ENCODE assay signal across 8 cellular contexts in genomic region chr11:809287-810039, GRCh38. TPM values are rescaled to one million over a fixed set of nuclear protein-coding genes. Genes with fewer than 3 reads are reported as not detected.
A peak's percentile ranks its signal among the peaks of the same experiment; 100 is the strongest.
DNase-seq lines count a peak whose midpoint lies in the region; TF ChIP-seq lines count a peak whose summit lies in the region.

Gene RPLP2, plus strand, starts transcription at chr11:809967. Its CDS starts 268 bp downstream, at chr11:810235.

- DNase-seq in ELF-1 (ENCODE audit: low read depth, low spot score) (peak; percentile 98), H9 (peak; percentile 96), MG63 (peak; percentile 98), SHP77 treated with DMSO at 0.1 percent for 48 hours (lab: John Stamatoyannopoulos, UW) (peak; percentile 66), fibroblast of the conjunctiva (ENCODE audit: low read depth) (peak; percentile 94), stomach (peak; percentile 99)
- DNase-seq in activated effector memory CD4-positive, alpha-beta T cell treated with anti-CD3 and anti-CD28 coated beads, Interleukin-2, amount 50 U/mL, for 16 hours, result peak; percentile 99

- intact Hi-C loops in stomach (cut with DNase I; ENCODE audit: low total_unique reads), result no loop called here

- peak within 1 kb of the TSS; percentile 70 for H2BK12ac ChIP-seq in H9 (ENCODE audit: insufficient read length, low read depth, low read length)

- H3K4ac ChIP-seq in H9 (ENCODE audit: low read depth, low read length), result no peak within 1 kb of the TSS

- peak within 1 kb of the TSS; percentile 99 to 100 (median 99) for H3K27ac Mint-ChIP-seq in H9

- H3K79me1 ChIP-seq in H9 (ENCODE audit: insufficient read depth, low read depth, low read length, poor library complexity, severe bottlenecking), result peaks cover 9% of the 10 kb centered on the region

- H3K4me1 ChIP-seq in H9 (ENCODE audit: insufficient read depth, low read length), result no peaks in the 10 kb centered on the region
- H3K4me1 ChIP-seq in stomach, result peaks cover 37 to 56% (median 50%) of the 10 kb centered on the region in 4 donors

- H4K8ac ChIP-seq in H9 (replicated peaks; ENCODE audit: insufficient read length, low read depth, low read length), result no peak within 1 kb of the TSS

- no peak within 1 kb of the TSS for H4K91ac ChIP-seq in H9 (ENCODE audit: insufficient read length, low read depth, low read length)

- no peak within 1 kb of the TSS for H3T11ph ChIP-seq in H9 (ENCODE audit: low read length)

- H3K27me3 Mint-ChIP-seq in H9 (ENCODE audit: low read depth), result no peaks in the 10 kb centered on the region

- H3K36me3 Mint-ChIP-seq in H9 (ENCODE audit: insufficient read depth in 1 of 3, low read depth in 3 of 3), result peaks cover 29 to 38% (median 29%) of the 10 kb centered on the region in 3 experiments

- H4K20me1 ChIP-seq in H9 (ENCODE audit: control insufficient read depth, insufficient read depth, insufficient read length) (no peaks in the 10 kb centered on the region), neural cell (ENCODE audit: insufficient read depth) (no peaks in the 10 kb centered on the region)

- H3K14ac ChIP-seq in H9 (ENCODE audit: insufficient read depth, low read length), result peak within 1 kb of the TSS; percentile 99

- H3K56ac ChIP-seq in H9 (ENCODE audit: insufficient read length, low read depth, low read length), result no peak within 1 kb of the TSS

- no peak for TF ChIP-seq RAD21 in neural cell (conservative IDR thresholded peaks at IDR 0.05)

- peaks cover 19% of the 10 kb centered on the region for H3K23me2 ChIP-seq in H9 (ENCODE audit: insufficient read length, low read depth, low read length, poor library complexity, severe bottlenecking)

- H4K5ac ChIP-seq in H9 (ENCODE audit: insufficient read length, low read depth, low read length), result peak within 1 kb of the TSS; percentile 31

- H2AK5ac ChIP-seq in H9 (ENCODE audit: insufficient read length, low read length), result no peak within 1 kb of the TSS

- H3K9me3 Mint-ChIP-seq in H9, result no peaks in the 10 kb centered on the region

- H3K27me3 ChIP-seq in H9 (ENCODE audit: insufficient read depth, low read length), result no peaks in the 10 kb centered on the region
- no peaks in the 10 kb centered on the region for H3K27me3 ChIP-seq in MG63
- no peaks in the 10 kb centered on the region for H3K27me3 ChIP-seq in neural cell (ENCODE audit: insufficient read depth, low read depth, low read length)
- H3K27me3 ChIP-seq in stomach, result no peaks in the 10 kb centered on the region

- H2BK20ac ChIP-seq in H9 (ENCODE audit: low read depth, low read length, poor library complexity, severe bottlenecking), result no peak within 1 kb of the TSS

- H3K4me1 Mint-ChIP-seq in H9, result peaks cover 13 to 30% of the 10 kb centered on the region in 2 experiments

- no peaks in the 10 kb centered on the region for H3K9me2 ChIP-seq in neural cell (ENCODE audit: insufficient read depth, low read length)

- TF ChIP-seq CTCF in H9 (conservative IDR thresholded peaks at IDR 0.05), result no peak
- peak; percentile 29 for TF ChIP-seq CTCF in neural cell (IDR thresholded peaks at IDR 0.05; ENCODE audit: poor library complexity, severe bottlenecking)
- no peak for TF ChIP-seq CTCF in stomach (IDR thresholded peaks at IDR 0.05)

- no CpG with 5 or more reads among the region's 81 CpGs for WGBS in H9 (ENCODE audit: extremely low coverage, insufficient read length, low lambda C conversion rate)
- 0 to 1% (median 1%) methylated on average over 1 to 81 of the region's 81 CpGs for WGBS in stomach, 5 donors

- H3K9me3 ChIP-seq in H9 (ENCODE audit: control insufficient read depth, low read depth, low read length) (no peaks in the 10 kb centered on the region), MG63 (no peaks in the 10 kb centered on the region), neural cell (ENCODE audit: low read length) (no peaks in the 10 kb centered on the region), stomach (no peaks in the 10 kb centered on the region)

- peak within 1 kb of the TSS; percentile 61 for H2BK5ac ChIP-seq in H9 (ENCODE audit: insufficient read length, low read length)

- H3K4me3 ChIP-seq in MG63, result peak within 1 kb of the TSS; percentile 82
- H3K4me3 ChIP-seq in neural cell (ENCODE audit: low read length), result peak within 1 kb of the TSS; percentile 90
- H3K4me3 ChIP-seq in stomach, result peak within 1 kb of the TSS; percentile 83 to 98 (median 92)

- H3K23ac ChIP-seq in H9 (ENCODE audit: insufficient read length, low read depth, low read length), result no peak within 1 kb of the TSS

- peak within 1 kb of the TSS; percentile 98 for H3K18ac ChIP-seq in H9 (ENCODE audit: insufficient read length, low read depth, low read length)

- H3K9ac ChIP-seq in H9 (ENCODE audit: extremely low read depth, insufficient read length, low read length) (peak within 1 kb of the TSS; percentile 86), neural cell (ENCODE audit: low read length) (peak within 1 kb of the TSS; percentile 92)

- TF ChIP-seq EP300 in neural cell (conservative IDR thresholded peaks at IDR 0.05; ENCODE audit: poor library complexity, severe bottlenecking) (peak; percentile 85), stomach (IDR thresholded peaks at IDR 0.05) (peak; percentile 59)

- no peak within 1 kb of the TSS for H2AFZ ChIP-seq in H9 (ENCODE audit: low read length)
- peak within 1 kb of the TSS; percentile 67 for H2AFZ ChIP-seq in neural cell (ENCODE audit: low read depth, low read length)

- H3K27ac ChIP-seq in H9 (ENCODE audit: insufficient read length, low read depth, low read length) (peak within 1 kb of the TSS; percentile 6), neural cell (ENCODE audit: low read length) (peak within 1 kb of the TSS; percentile 95), stomach (peak within 1 kb of the TSS; percentile 89 to 99 (median 98))

- H2BK120ac ChIP-seq in H9 (ENCODE audit: low read depth, low read length, poor library complexity, severe bottlenecking), result peak within 1 kb of the TSS; percentile 65

- peak within 1 kb of the TSS; percentile 92 for H3K4me2 ChIP-seq in H9 (ENCODE audit: insufficient read depth, insufficient read length, low read length)
- H3K4me2 ChIP-seq in neural cell (ENCODE audit: low read length), result peak within 1 kb of the TSS; percentile 94

- peak in 2 of 4 donors; percentile 55 to 85 for TF ChIP-seq POLR2A in stomach (IDR thresholded peaks at IDR 0.05)

- H3F3A ChIP-seq in neural cell (ENCODE audit: insufficient read depth, low read length, poor library complexity, severe bottlenecking), result no peaks in the 10 kb centered on the region

- H2BK15ac ChIP-seq in H9 (ENCODE audit: low read depth, low read length), result no peak within 1 kb of the TSS

- H3K79me2 ChIP-seq in H9 (ENCODE audit: insufficient read depth, low read length) (peaks cover 10% of the 10 kb centered on the region; the same call in 1 of the 2 replicates), neural cell (replicated peaks; ENCODE audit: insufficient read depth, low read length) (peaks cover 20% of the 10 kb centered on the region)

- peak within 1 kb of the TSS; percentile 91 to 98 for H3K4me3 Mint-ChIP-seq in H9

- peaks cover 53% of the 10 kb centered on the region for H3K36me3 ChIP-seq in MG63
- no peaks in the 10 kb centered on the region for H3K36me3 ChIP-seq in neural cell (ENCODE audit: insufficient read depth, low read length)
- H3K36me3 ChIP-seq in stomach, result peaks cover 23 to 34% (median 32%) of the 10 kb centered on the region in 4 donors

TF ChIP-seq in neural cell, 6 proteins besides CTCF, POLR2A, EP300 and RAD21:
- TF ChIP-seq MXI1 (conservative IDR thresholded peaks at IDR 0.05; ENCODE audit: poor library complexity, severe bottlenecking) (peak; percentile 97), TAF1 (IDR thresholded peaks at IDR 0.05; ENCODE audit: low read depth) (peak; percentile 94), SMC3 (conservative IDR thresholded peaks at IDR 0.05; ENCODE audit: poor library complexity) (peak; percentile 29), POLR2AphosphoS5 (IDR thresholded peaks at IDR 0.05) (peak; percentile 93), EZH2 (IDR thresholded peaks at IDR 0.05; ENCODE audit: borderline replicate concordance, insufficient read depth, low read length, poor library complexity, severe bottlenecking) (no peak), REST (IDR thresholded peaks at IDR 0.05; ENCODE audit: borderline replicate concordance) (peak; percentile 76)

RNA-seq across cellular contexts. Expression of gene RPLP2, which starts in this region (rescaled TPM):
- 2,138 and 2,312 TPM in 2 replicates for total RNA-seq in H9 (2021)
- 770 and 1,105 TPM in 2 replicates for total RNA-seq in MG63 (2014; rRNA removed; shearing (Covaris generic); ENCODE audit: low replicate concordance)
- polyA plus RNA-seq in neural cell, result 147 and 167 TPM in 2 replicates
- 70.4 and 76.5 TPM in 2 replicates for polyA minus RNA-seq in neural cell
- 1,000 to 10,000 TPM in 1 of 5 donors, 100 to 1,000 TPM in 4; 360 to 5,956 (median 454) TPM for total RNA-seq in stomach
- 1,000 to 10,000 TPM; 1,397 to 2,170 (median 1,669) TPM for polyA plus RNA-seq in stomach

Comparison
In these comparisons a context has a peak if more than half of its experiments do, and no peak if none do; other contexts are left out.
1. Peak in every context shown above with its lines: DNase-seq, H3K4me3 ChIP-seq and H3K27ac ChIP-seq.
2. H3K27ac ChIP-seq: peak in every context shown above with its lines; median percentile 98 in stomach; 95 in neural cell; 6 in H9.